In genomic region chr9:33638516-33638915, GRCh38 we compare ENCODE assay signal across 18 cellular contexts.
A peak's percentile ranks its signal among the peaks of the same experiment; 100 is the strongest.
DNase-seq lines count a peak whose midpoint lies in the region; ATAC-seq, FAIRE-seq and TF ChIP-seq lines count a peak whose summit lies in the region.
"Had no signal": no experiment of that assay in that cellular context is flagged by ENCODE, and none has a peak within 500 bp of the region (broad histone marks: within the 10 kb centered on the region; RNA-seq: fewer than 3 reads in every experiment).

No MANE protein-coding gene starts in this region.

- peaks cover 89% of the 10 kb centered on the region for H3K27me3 Mint-ChIP-seq in stimulated activated naive CD8-positive, alpha-beta T cell treated with anti-CD3 and anti-CD28 coated beads, Interleukin-15, amount 100 ng/mL, for 72 hours

- no peak overlapping the region for H3K4ac ChIP-seq in mesenchymal stem cell (ENCODE audit: low read depth in 1 of 2, low read length in 2 of 2)

- peak; percentile 73 for FAIRE-seq in bronchial epithelial cell (lab: Jason Lieb, UNC)

- no peak overlapping the region for H3K4me2 ChIP-seq in MM.1S (ENCODE audit: low read depth, low read length)
- no peak overlapping the region for H3K4me2 ChIP-seq in mesenchymal stem cell (ENCODE audit: low read length, poor library complexity, severe bottlenecking)
- H3K4me2 ChIP-seq: BLaER1 had no signal

- H3K4me3 Mint-ChIP-seq in stimulated activated naive CD8-positive, alpha-beta T cell treated with anti-CD3 and anti-CD28 coated beads, Interleukin-15, amount 100 ng/mL, for 72 hours, result no peak overlapping the region
- H3K4me3 Mint-ChIP-seq: H9; T-helper 2 cell treated with Interferon-gamma antibody and Interleukin-4, amounts not matched to agents 5 μg/mL and 100 μg/mL, for 36 hours had no signal

- peak; percentile 40 for ATAC-seq in stimulated activated naive CD8-positive, alpha-beta T cell treated with anti-CD3 and anti-CD28 coated beads, Interleukin-15, Interleukin-2, amounts not matched to agents 100 U/mL and 50 U/mL, for 24 hours
- ATAC-seq in stimulated activated naive CD8-positive, alpha-beta T cell treated with anti-CD3 and anti-CD28 coated beads, Interleukin-15, amount 100 ng/mL, for 72 hours, result no peak
- no peak for ATAC-seq in GM21786 (IDR thresholded peaks at IDR 0.05; ENCODE audit: unreplicated experiment)

- H2BK15ac ChIP-seq in mesenchymal stem cell (ENCODE audit: low read depth, poor library complexity, severe bottlenecking), result no peak overlapping the region

- no peak overlapping the region for H4K91ac ChIP-seq in mesenchymal stem cell (ENCODE audit: low read length)

- no peaks in the 10 kb centered on the region for H3F3A ChIP-seq in MM.1S (ENCODE audit: insufficient read depth, low read length)

- H3K4me1 ChIP-seq in MM.1S (ENCODE audit: low read length) (no peaks in the 10 kb centered on the region), mesenchymal stem cell (ENCODE audit: control insufficient read depth, insufficient read depth, low read depth, low read length) (no peaks in the 10 kb centered on the region)
- H3K4me1 ChIP-seq in effector memory CD4-positive, alpha-beta T cell (ENCODE audit: control insufficient read depth, insufficient read depth, low read length, poor library complexity, severe bottlenecking), result no peaks in the 10 kb centered on the region
- H3K4me1 ChIP-seq: Peyer's patch had no signal

- no peaks in the 10 kb centered on the region for H3K79me2 ChIP-seq in MM.1S (ENCODE audit: low read length)

- no peak overlapping the region for H3K27ac ChIP-seq in MM.1S (ENCODE audit: low read length)
- no peak overlapping the region for H3K27ac ChIP-seq in effector memory CD4-positive, alpha-beta T cell (ENCODE audit: insufficient read depth, low read length, poor library complexity, severe bottlenecking)
- H3K27ac ChIP-seq in mesenchymal stem cell (ENCODE audit: low read length, poor library complexity, severe bottlenecking), result no peak overlapping the region
- H3K27ac ChIP-seq: BLaER1, HL-60, Peyer's patch had no signal

- no peaks in the 10 kb centered on the region for H3K9me3 Mint-ChIP-seq in stimulated activated naive CD8-positive, alpha-beta T cell treated with anti-CD3 and anti-CD28 coated beads, Interleukin-15, amount 100 ng/mL, for 72 hours
- H3K9me3 Mint-ChIP-seq: H9; T-helper 2 cell treated with Interferon-gamma antibody and Interleukin-4, amounts not matched to agents 5 μg/mL and 100 μg/mL, for 36 hours had no signal

- H3K9me3 ChIP-seq in MM.1S (replicated peaks; ENCODE audit: insufficient read depth, low read length) (no peaks in the 10 kb centered on the region), mesenchymal stem cell (ENCODE audit: control insufficient read depth, low read length) (no peaks in the 10 kb centered on the region)
- H3K9me3 ChIP-seq in effector memory CD4-positive, alpha-beta T cell (ENCODE audit: control insufficient read depth, low read length), result no peaks in the 10 kb centered on the region
- H3K9me3 ChIP-seq: BLaER1, Peyer's patch had no signal

- H3K18ac ChIP-seq in mesenchymal stem cell (ENCODE audit: low read depth in 1 of 2, low read length in 2 of 2), result no peak overlapping the region

- H3K23ac ChIP-seq in mesenchymal stem cell (ENCODE audit: low read length in 2 of 2), result no peak overlapping the region

- no peak overlapping the region for H4K8ac ChIP-seq in mesenchymal stem cell (ENCODE audit: low read length)

- H3K4me1 Mint-ChIP-seq in stimulated activated naive CD8-positive, alpha-beta T cell treated with anti-CD3 and anti-CD28 coated beads, Interleukin-15, amount 100 ng/mL, for 72 hours, result no peaks in the 10 kb centered on the region

- TF ChIP-seq CTCF in MM.1S (IDR thresholded peaks at IDR 0.05; ENCODE audit: low read length) (no peak), bronchial epithelial cell (IDR thresholded peaks at IDR 0.05; ENCODE audit: insufficient read depth, low read length, severe bottlenecking) (no peak)

- WGBS in mesenchymal stem cell, result 20% methylated on average over 1 of the region's 1 CpG

- DNase-seq in stimulated activated naive CD8-positive, alpha-beta T cell treated with anti-CD3 and anti-CD28 coated beads, Interleukin-15, Interleukin-2, amounts not matched to agents 100 U/mL and 50 U/mL, for 24 hours, result no peak
- DNase-seq in stimulated activated naive CD8-positive, alpha-beta T cell treated with anti-CD3 and anti-CD28 coated beads, Interleukin-15, amount 100 ng/mL, for 72 hours, result no peak
- DNase-seq in MM.1S (peak; percentile 3), bronchial epithelial cell (ENCODE audit: low read depth) (no peak), mesenchymal stem cell (no peak)
- no peak for DNase-seq in effector memory CD4-positive, alpha-beta T cell
- DNase-seq: EL, H9, KG1, NCI-H1105 treated with DMSO at 0.1 percent for 48 hours, NCI-H524 treated with DMSO at 0.1 percent for 48 hours, Peyer's patch, Right ventricle myocardium superior, SW 1271 had no signal

- no peak overlapping the region for H2AK5ac ChIP-seq in mesenchymal stem cell (ENCODE audit: low read length, severe bottlenecking)

- no peak overlapping the region for H2BK12ac ChIP-seq in mesenchymal stem cell (ENCODE audit: low read length in 2 of 2)

- H3K36me3 ChIP-seq in MM.1S (replicated peaks; ENCODE audit: insufficient read depth, low read length) (no peaks in the 10 kb centered on the region), bronchial epithelial cell (ENCODE audit: control insufficient read depth, insufficient read depth, low read length) (no peaks in the 10 kb centered on the region), mesenchymal stem cell (ENCODE audit: control insufficient read depth in 1 of 2, insufficient read depth in 2 of 2, low read depth in 1 of 2, low read length in 2 of 2) (no peaks in the 10 kb centered on the region)
- H3K36me3 ChIP-seq in effector memory CD4-positive, alpha-beta T cell (ENCODE audit: control insufficient read depth, insufficient read depth, low read length), result no peaks in the 10 kb centered on the region
- H3K36me3 ChIP-seq: BLaER1, Peyer's patch had no signal

- no peak overlapping the region for H2BK120ac ChIP-seq in mesenchymal stem cell (ENCODE audit: low read depth, low read length)

- H3K79me1 ChIP-seq in mesenchymal stem cell (replicated peaks; ENCODE audit: low read length, poor library complexity, severe bottlenecking), result no peaks in the 10 kb centered on the region

- H3K27me3 ChIP-seq in MM.1S (replicated peaks; ENCODE audit: insufficient read depth, low read length), result no peaks in the 10 kb centered on the region
- H3K27me3 ChIP-seq in bronchial epithelial cell (ENCODE audit: control insufficient read depth, insufficient read depth, low read length), result peaks cover 11% of the 10 kb centered on the region
- H3K27me3 ChIP-seq in effector memory CD4-positive, alpha-beta T cell (replicated peaks; ENCODE audit: control insufficient read depth, insufficient read depth, low read length, poor library complexity, severe bottlenecking), result peaks cover 11% of the 10 kb centered on the region
- peaks cover 24 to 82% of the 10 kb centered on the region in 2 experiments for H3K27me3 ChIP-seq in mesenchymal stem cell (ENCODE audit: control insufficient read depth in 1 of 2, insufficient read depth in 1 of 2, low read length in 2 of 2)
- H3K27me3 ChIP-seq: BLaER1, Peyer's patch had no signal

- no peak overlapping the region for H2AFZ ChIP-seq in MM.1S (ENCODE audit: low read length)
- no peak overlapping the region for H2AFZ ChIP-seq in mesenchymal stem cell (ENCODE audit: low read depth, low read length)

- H2BK5ac ChIP-seq in mesenchymal stem cell (ENCODE audit: low read depth, low read length, poor library complexity, severe bottlenecking), result no peak overlapping the region

- H3K4me3 ChIP-seq in MM.1S (ENCODE audit: low read length) (no peak overlapping the region), bronchial epithelial cell (ENCODE audit: low read depth, low read length) (no peak overlapping the region), mesenchymal stem cell (ENCODE audit: insufficient read depth in 1 of 2, low read depth in 1 of 2, low read length in 2 of 2) (no peak overlapping the region)
- no peak overlapping the region for H3K4me3 ChIP-seq in effector memory CD4-positive, alpha-beta T cell (ENCODE audit: insufficient read depth, low read depth, low read length, poor library complexity, severe bottlenecking)
- H3K4me3 ChIP-seq: BLaER1, Peyer's patch had no signal

- no peaks in the 10 kb centered on the region for H4K20me1 ChIP-seq in MM.1S (ENCODE audit: insufficient read depth, low read length)
- H4K20me1 ChIP-seq: BLaER1 had no signal

- H3K9ac ChIP-seq in MM.1S (ENCODE audit: low read length) (no peak overlapping the region), mesenchymal stem cell (ENCODE audit: low read length) (no peak overlapping the region)
- H3K9ac ChIP-seq: BLaER1 had no signal

- no peak overlapping the region for H3K27ac Mint-ChIP-seq in stimulated activated naive CD8-positive, alpha-beta T cell treated with anti-CD3 and anti-CD28 coated beads, Interleukin-15, amount 100 ng/mL, for 72 hours
- H3K27ac Mint-ChIP-seq: T-helper 2 cell treated with Interferon-gamma antibody and Interleukin-4, amounts not matched to agents 5 μg/mL and 100 μg/mL, for 36 hours had no signal

- H3K9me2 ChIP-seq in MM.1S (replicated peaks; ENCODE audit: insufficient read depth, low read length), result no peaks in the 10 kb centered on the region

- no peak overlapping the region for H3K14ac ChIP-seq in mesenchymal stem cell (ENCODE audit: low read length in 2 of 2)
